8 cellular contexts compared by ENCODE assay signal in the genomic region with DNA sequence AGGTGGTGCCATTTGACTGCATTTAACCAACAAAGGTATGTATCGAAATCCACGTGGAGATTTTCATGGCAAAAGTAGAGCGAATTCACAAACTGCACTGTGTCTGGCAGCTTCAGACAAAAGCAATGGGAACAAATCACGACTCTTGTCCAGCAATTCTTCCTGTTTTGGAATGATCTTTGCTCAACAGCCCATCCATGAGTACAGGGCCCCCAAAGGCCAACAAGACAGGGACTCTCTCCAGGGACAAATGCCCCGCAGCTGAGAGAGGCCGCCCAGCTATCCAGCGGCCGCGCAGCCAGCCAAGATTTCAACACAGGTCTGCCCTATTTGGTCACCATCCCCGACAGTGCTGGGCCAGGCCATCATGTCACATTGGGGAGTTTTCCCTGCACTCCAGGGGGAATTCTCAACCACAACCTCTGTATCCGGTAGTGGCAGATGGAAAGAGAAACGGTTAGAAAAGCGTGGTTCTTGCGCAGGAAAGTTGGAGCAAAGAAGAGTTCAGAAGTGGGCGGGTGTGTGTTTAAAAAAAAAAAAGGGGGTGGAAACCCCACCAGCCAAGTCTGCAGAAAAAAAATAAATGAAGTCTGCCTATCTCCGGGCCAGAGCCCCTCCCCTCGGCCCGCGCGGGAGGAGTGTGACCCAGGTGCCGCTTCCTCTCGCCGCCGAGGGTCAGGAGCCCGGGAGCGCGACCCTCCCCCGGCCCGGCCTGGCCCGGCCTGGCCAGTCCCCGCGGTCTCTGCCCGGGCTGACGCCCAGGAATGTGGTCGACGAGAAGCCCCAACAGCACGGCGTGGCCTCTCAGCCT. TPM values are rescaled to one million over a fixed set of nuclear protein-coding genes. Genes with fewer than 3 reads are reported as not detected.
DNase-seq lines count a peak whose midpoint lies in the region; ATAC-seq and TF ChIP-seq lines count a peak whose summit lies in the region.

Gene GYPC, plus strand, starts transcription at position 659 of the 811 bp plus-strand sequence. Its CDS starts 106 bp downstream, at position 765.

- H3K36me3 ChIP-seq in Karpas-422 (ENCODE audit: insufficient read depth, low read length), result no peaks in the 10 kb centered on the region

- peaks cover 45% of the 10 kb centered on the region for H3K4me1 ChIP-seq in Karpas-422 (ENCODE audit: low read length)

- H3K4me3 ChIP-seq in Karpas-422 (ENCODE audit: low read length) (peak within 1 kb of the TSS; percentile 96), fibroblast of the aortic adventitia (ENCODE audit: low read depth, low read length) (peak within 1 kb of the TSS; percentile 87)

- peaks cover 3% of the 10 kb centered on the region for H3K9me3 Mint-ChIP-seq in activated T-helper 2 cell treated with anti-CD3 and anti-CD28 coated beads, Interferon-gamma antibody, Interleukin-2, Interleukin-4, amounts not matched to agents 10 μg/mL and 5 μg/mL and 100 μg/mL, durations not matched to agents 14 hours and 24 hours and 36 hours
- peaks cover 8% of the 10 kb centered on the region for H3K9me3 Mint-ChIP-seq in nephron progenitor cell

- H4K20me1 ChIP-seq in Karpas-422 (ENCODE audit: insufficient read depth, low read depth, low read length), result no peaks in the 10 kb centered on the region

- intact Hi-C loops in activated T-helper 2 cell treated with anti-CD3 and anti-CD28 coated beads, Interferon-gamma antibody, Interleukin-2, Interleukin-4, amounts not matched to agents 10 μg/mL and 5 μg/mL and 100 μg/mL, durations not matched to agents 14 hours and 24 hours and 36 hours (cut with micrococcal nuclease), result loop anchor here (2.0 to 5.0 kb wide), 3 partner anchors 47 to 427 kb away; no protein-coding TSS in a partner anchor

- H3K27me3 ChIP-seq in Karpas-422 (ENCODE audit: low read length), result no peaks in the 10 kb centered on the region

- no peaks in the 10 kb centered on the region for H3K9me2 ChIP-seq in Karpas-422 (replicated peaks; ENCODE audit: insufficient read depth, low read length)

- TF ChIP-seq CTCF in fibroblast of the aortic adventitia (IDR thresholded peaks at IDR 0.05; ENCODE audit: insufficient read depth, low read length), result no peak
- TF ChIP-seq CTCF in nephron progenitor cell (IDR thresholded peaks at IDR 0.05), result no peak

- H3K27me3 Mint-ChIP-seq in activated T-helper 2 cell treated with anti-CD3 and anti-CD28 coated beads, Interferon-gamma antibody, Interleukin-2, Interleukin-4, amounts not matched to agents 10 μg/mL and 5 μg/mL and 100 μg/mL, durations not matched to agents 14 hours and 24 hours and 36 hours (ENCODE audit: low read depth), result no peaks in the 10 kb centered on the region
- peaks cover 3% of the 10 kb centered on the region for H3K27me3 Mint-ChIP-seq in nephron progenitor cell (ENCODE audit: low read depth, poor library complexity)

- peak within 1 kb of the TSS; percentile 95 for H3K4me3 Mint-ChIP-seq in activated T-helper 2 cell treated with anti-CD3 and anti-CD28 coated beads, Interferon-gamma antibody, Interleukin-2, Interleukin-4, amounts not matched to agents 10 μg/mL and 5 μg/mL and 100 μg/mL, durations not matched to agents 14 hours and 24 hours and 36 hours (ENCODE audit: low read depth)
- H3K4me3 Mint-ChIP-seq in nephron progenitor cell, result peak within 1 kb of the TSS; percentile 96

- peaks cover 31% of the 10 kb centered on the region for H3K36me3 Mint-ChIP-seq in activated T-helper 2 cell treated with anti-CD3 and anti-CD28 coated beads, Interferon-gamma antibody, Interleukin-2, Interleukin-4, amounts not matched to agents 10 μg/mL and 5 μg/mL and 100 μg/mL, durations not matched to agents 14 hours and 24 hours and 36 hours (ENCODE audit: low read depth)
- peaks cover 5% of the 10 kb centered on the region for H3K36me3 Mint-ChIP-seq in nephron progenitor cell (ENCODE audit: low read depth)

- H3K79me2 ChIP-seq in Karpas-422 (ENCODE audit: low read length), result peaks cover 40% of the 10 kb centered on the region

- peaks cover 41% of the 10 kb centered on the region for H3K4me1 Mint-ChIP-seq in activated T-helper 2 cell treated with anti-CD3 and anti-CD28 coated beads, Interferon-gamma antibody, Interleukin-2, Interleukin-4, amounts not matched to agents 10 μg/mL and 5 μg/mL and 100 μg/mL, durations not matched to agents 14 hours and 24 hours and 36 hours (ENCODE audit: low read depth)
- H3K4me1 Mint-ChIP-seq in nephron progenitor cell, result peaks cover 66% of the 10 kb centered on the region

- H3K27ac ChIP-seq in Karpas-422 (ENCODE audit: low read length), result peak within 1 kb of the TSS; percentile 80

- H3K9me3 ChIP-seq in Karpas-422 (ENCODE audit: low read length), result no peaks in the 10 kb centered on the region

- H2AFZ ChIP-seq in Karpas-422 (ENCODE audit: low read length), result peak within 1 kb of the TSS; percentile 97

- ATAC-seq in GM21786 (IDR thresholded peaks at IDR 0.05; ENCODE audit: unreplicated experiment) (peak; percentile 26), GM18520 (IDR thresholded peaks at IDR 0.05; ENCODE audit: unreplicated experiment) (no peak)

- peak within 1 kb of the TSS; percentile 86 for H3K4me2 ChIP-seq in Karpas-422 (ENCODE audit: low read depth, low read length, poor library complexity, severe bottlenecking)

- peak within 1 kb of the TSS; percentile 93 for H3K9ac ChIP-seq in Karpas-422 (ENCODE audit: low read length)

- H3K27ac Mint-ChIP-seq in activated T-helper 2 cell treated with anti-CD3 and anti-CD28 coated beads, Interferon-gamma antibody, Interleukin-2, Interleukin-4, amounts not matched to agents 10 μg/mL and 5 μg/mL and 100 μg/mL, durations not matched to agents 14 hours and 24 hours and 36 hours, result peak within 1 kb of the TSS; percentile 97
- H3K27ac Mint-ChIP-seq in nephron progenitor cell, result peak within 1 kb of the TSS; percentile 100

- peak; percentile 60 for DNase-seq in GM03348 (ENCODE audit: low spot score)
- peak; percentile 77 for DNase-seq in Karpas-422
- DNase-seq in activated T-helper 2 cell treated with anti-CD3 and anti-CD28 coated beads, Interferon-gamma antibody, Interleukin-2, Interleukin-4, amounts not matched to agents 10 μg/mL and 5 μg/mL and 100 μg/mL, durations not matched to agents 14 hours and 24 hours and 36 hours (ENCODE audit: low spot score), result peak; percentile 48
- peak; percentile 87 for DNase-seq in fibroblast of the aortic adventitia (ENCODE audit: low read depth)
- peak; percentile 74 for DNase-seq in nephron progenitor cell
- no peak for DNase-seq in SHP77 treated with DMSO at 0.1 percent for 48 hours (lab: John Stamatoyannopoulos, UW)

RNA-seq across cellular contexts. Expression of gene GYPC, which starts in this region (rescaled TPM):
- total RNA-seq in Karpas-422 (2014; rRNA removed; shearing (Covaris generic); ENCODE audit: low replicate concordance), result 156 and 251 TPM in 2 replicates
- 119 and 128 TPM in 2 replicates for total RNA-seq in activated T-helper 2 cell treated with anti-CD3 and anti-CD28 coated beads, Interferon-gamma antibody, Interleukin-2, Interleukin-4, amounts not matched to agents 10 μg/mL and 5 μg/mL and 100 μg/mL, durations not matched to agents 14 hours and 24 hours and 36 hours
- total RNA-seq in fibroblast of the aortic adventitia (ENCODE audit: low replicate concordance), result 38.7 and 62.7 TPM in 2 replicates
